Comparison of ENCODE assay signal across 9 cellular contexts in genomic region chr19:49306734-49307133, GRCh38. TPM values are rescaled to one million over a fixed set of nuclear protein-coding genes. Genes with fewer than 3 reads are reported as not detected.
"Had no signal": no experiment of that assay in that cellular context is flagged by ENCODE, and none has a peak within 500 bp of the region (broad histone marks: within the 10 kb centered on the region; RNA-seq: fewer than 3 reads in every experiment).

No MANE protein-coding gene starts in this region.

RNA-seq across cellular contexts. Expression of gene CD37, which starts 28.5 kb away (rescaled TPM):
- total RNA-seq: glomerular endothelial cell, lung microvascular endothelial cell had no signal

RNA-seq across cellular contexts. Expression of gene TEAD2, which starts 55.5 kb away (rescaled TPM):
- total RNA-seq: activated CD8-positive, alpha-beta memory T cell treated with anti-CD3 and anti-CD28 coated beads for 36 hours; activated naive CD8-positive, alpha-beta T cell treated with anti-CD3 and anti-CD28 coated beads for 36 hours; activated T-helper 1 cell treated with anti-CD3 and anti-CD28 coated beads, Interleukin-12 subunit alpha, Interleukin-12 subunit beta, Interleukin-2, Interleukin-4 antibody, amounts not matched to agents 30 ng/mL and 10 ng/mL and 1 ng/mL, durations not matched to agents 14 hours and 24 hours and 36 hours had no signal

RNA-seq across cellular contexts. Expression of gene DKKL1, which starts 56.9 kb away (rescaled TPM):
- total RNA-seq: activated CD8-positive, alpha-beta memory T cell treated with anti-CD3 and anti-CD28 coated beads for 36 hours; activated naive CD8-positive, alpha-beta T cell treated with anti-CD3 and anti-CD28 coated beads for 36 hours; activated T-helper 1 cell treated with anti-CD3 and anti-CD28 coated beads, Interleukin-12 subunit alpha, Interleukin-12 subunit beta, Interleukin-2, Interleukin-4 antibody, amounts not matched to agents 30 ng/mL and 10 ng/mL and 1 ng/mL, durations not matched to agents 14 hours and 24 hours and 36 hours; body of pancreas; left lobe of liver; naive thymus-derived CD8-positive, alpha-beta T cell; upper lobe of right lung had no signal
- polyA plus RNA-seq: naive thymus-derived CD8-positive, alpha-beta T cell had no signal
